In genomic region chr14:64244279-64244678, GRCh38 we compare ENCODE assay signal across 22 cellular contexts. TPM values are rescaled to one million over a fixed set of nuclear protein-coding genes. Genes with fewer than 3 reads are reported as not detected.
A peak's percentile ranks its signal among the peaks of the same experiment; 100 is the strongest.
DNase-seq lines count a peak whose midpoint lies in the region; ATAC-seq and TF ChIP-seq lines count a peak whose summit lies in the region.
"Had no signal": no experiment of that assay in that cellular context is flagged by ENCODE, and none has a peak within 500 bp of the region (broad histone marks: within the 10 kb centered on the region; RNA-seq: fewer than 3 reads in every experiment).

No MANE protein-coding gene starts in this region.

- peak in 1 of 2 donors; percentile 26 for ATAC-seq in right cardiac atrium
- ATAC-seq in HG03520 (IDR thresholded peaks at IDR 0.05; ENCODE audit: unreplicated experiment), result no peak
- ATAC-seq: HCT116, WTC11 had no signal

- no peaks in the 10 kb centered on the region for H3K4me1 Mint-ChIP-seq in activated CD4-positive, alpha-beta T cell treated with anti-CD3 and anti-CD28 coated beads, Interleukin-2, amount 10 ng/mL, durations not matched to agents 24 days and 14 days
- H3K4me1 Mint-ChIP-seq: WTC11 had no signal

- H3K36me3 Mint-ChIP-seq in activated CD4-positive, alpha-beta T cell treated with anti-CD3 and anti-CD28 coated beads, Interleukin-2, amount 10 ng/mL, durations not matched to agents 24 days and 14 days (ENCODE audit: low read depth), result no peaks in the 10 kb centered on the region
- H3K36me3 Mint-ChIP-seq: activated CD4-positive, alpha-beta memory T cell treated with anti-CD3 and anti-CD28 coated beads for 36 hours; CD4-positive, CD25-positive, alpha-beta regulatory T cell; WTC11 had no signal

- intact Hi-C loops in right cardiac atrium (cut with DNase I), result no loop called here
- intact Hi-C loops in activated CD4-positive, alpha-beta T cell treated with anti-CD3 and anti-CD28 coated beads, Interleukin-2, amount 10 ng/mL, durations not matched to agents 24 days and 14 days (cut with micrococcal nuclease), result no loop called here

- TF ChIP-seq CTCF in AG10803 (conservative IDR thresholded peaks at IDR 0.05; ENCODE audit: low read length), result no peak

- peak; percentile 15 for DNase-seq in AG10803 (ENCODE audit: low read depth)
- DNase-seq in NCI-H1092 (lab: John Stamatoyannopoulos, UW), result peak; percentile 34
- peak; percentile 27 for DNase-seq in cerebellum (ENCODE audit: low spot score)
- DNase-seq in right cardiac atrium, result peak; percentile 33 to 65 (median 53)
- no peak for DNase-seq in effector CD4-positive, alpha-beta T cell
- DNase-seq in stimulated activated naive CD4-positive, alpha-beta T cell (lab: John Stamatoyannopoulos, UW), result no peak
- DNase-seq in activated CD4-positive, alpha-beta T cell treated with anti-CD3 and anti-CD28 coated beads, Interleukin-2, amount 10 ng/mL, durations not matched to agents 24 days and 14 days, result no peak
- DNase-seq: activated CD4-positive, alpha-beta memory T cell treated with anti-CD3 and anti-CD28 coated beads for 36 hours; activated naive CD4-positive, alpha-beta T cell treated with anti-CD3 and anti-CD28 coated beads for 36 hours; CD4-positive, CD25-positive, alpha-beta regulatory T cell; cerebellar nuclear complex; DMS79; MM.1S; NCI-H1930; NCI-H526 treated with DMSO at 0.1 percent for 48 hours; stimulated activated CD4-positive, alpha-beta T cell treated with anti-CD3 and anti-CD28 coated beads, Interleukin-15, amount 100 ng/mL, for 24 hours; tibial artery had no signal

- no peaks in the 10 kb centered on the region for H3K27me3 ChIP-seq in right cardiac atrium (ENCODE audit: control insufficient read depth, insufficient read depth)
- H3K27me3 ChIP-seq: SJSA1, tibial artery had no signal

- peaks cover 24% of the 10 kb centered on the region for H3K27me3 Mint-ChIP-seq in activated CD4-positive, alpha-beta T cell treated with anti-CD3 and anti-CD28 coated beads, Interleukin-2, amount 10 ng/mL, durations not matched to agents 24 days and 14 days

- H3K4me3 Mint-ChIP-seq in activated CD4-positive, alpha-beta T cell treated with anti-CD3 and anti-CD28 coated beads, Interleukin-2, amount 10 ng/mL, durations not matched to agents 24 days and 14 days, result no peak overlapping the region
- H3K4me3 Mint-ChIP-seq: activated CD4-positive, alpha-beta memory T cell treated with anti-CD3 and anti-CD28 coated beads for 36 hours; activated naive CD4-positive, alpha-beta T cell treated with anti-CD3 and anti-CD28 coated beads for 36 hours; CD4-positive, CD25-positive, alpha-beta regulatory T cell; T-helper 2 cell treated with Interferon-gamma antibody and Interleukin-4, amounts not matched to agents 5 μg/mL and 100 μg/mL, for 36 hours; WTC11 had no signal

- no peak overlapping the region for H3K27ac ChIP-seq in right cardiac atrium (ENCODE audit: low read length)
- H3K27ac ChIP-seq: SJSA1, tibial artery had no signal

- WGBS in right cardiac atrium, result 34% methylated on average over 4 of the region's 4 CpGs

- no peaks in the 10 kb centered on the region for H3K9me3 ChIP-seq in right cardiac atrium (ENCODE audit: control insufficient read depth, low read length)
- H3K9me3 ChIP-seq: SJSA1, tibial artery had no signal

- no peaks in the 10 kb centered on the region for H3K4me1 ChIP-seq in right cardiac atrium (ENCODE audit: control insufficient read depth, insufficient read depth, low read length)
- H3K4me1 ChIP-seq: SJSA1, tibial artery had no signal

- H3K27ac Mint-ChIP-seq in activated CD4-positive, alpha-beta T cell treated with anti-CD3 and anti-CD28 coated beads, Interleukin-2, amount 10 ng/mL, durations not matched to agents 24 days and 14 days, result no peak overlapping the region
- H3K27ac Mint-ChIP-seq: activated CD4-positive, alpha-beta memory T cell treated with anti-CD3 and anti-CD28 coated beads for 36 hours; activated naive CD4-positive, alpha-beta T cell treated with anti-CD3 and anti-CD28 coated beads for 36 hours; CD4-positive, CD25-positive, alpha-beta regulatory T cell; T-helper 2 cell treated with Interferon-gamma antibody and Interleukin-4, amounts not matched to agents 5 μg/mL and 100 μg/mL, for 36 hours; WTC11 had no signal

- H3K9me3 Mint-ChIP-seq in activated CD4-positive, alpha-beta T cell treated with anti-CD3 and anti-CD28 coated beads, Interleukin-2, amount 10 ng/mL, durations not matched to agents 24 days and 14 days, result no peaks in the 10 kb centered on the region
- H3K9me3 Mint-ChIP-seq: activated CD4-positive, alpha-beta memory T cell treated with anti-CD3 and anti-CD28 coated beads for 36 hours; T-helper 2 cell treated with Interferon-gamma antibody and Interleukin-4, amounts not matched to agents 5 μg/mL and 100 μg/mL, for 36 hours had no signal

- no peak overlapping the region for H3K4me3 ChIP-seq in AG10803 (ENCODE audit: low read length)
- no peak overlapping the region for H3K4me3 ChIP-seq in right cardiac atrium (ENCODE audit: low read length)
- H3K4me3 ChIP-seq: SJSA1, tibial artery had no signal

RNA-seq across cellular contexts. Expression of gene ESR2, which starts 49.9 kb away (rescaled TPM):
- total RNA-seq in cerebellum (3.7 TPM), right cardiac atrium (under 1 TPM; 0.14 to 0.60 (median 0.36) TPM)
- 0.11 TPM for polyA plus RNA-seq in right cardiac atrium
- total RNA-seq in activated CD4-positive, alpha-beta T cell treated with anti-CD3 and anti-CD28 coated beads, Interleukin-2, amount 10 ng/mL, durations not matched to agents 24 days and 14 days, result not detected in 2 replicates
- total RNA-seq: CD4-positive, CD25-positive, alpha-beta regulatory T cell had no signal

Comparison
In these comparisons a context has a peak if more than half of its experiments do, and no peak if none do; other contexts are left out.
1. DNase-seq: peak in AG10803 (single experiment), NCI-H1092 (single experiment), cerebellum (single experiment) and right cardiac atrium (3 of 3); none in effector CD4-positive, alpha-beta T cell (single experiment), stimulated activated naive CD4-positive, alpha-beta T cell (0 of 6) and activated CD4-positive, alpha-beta T cell treated with anti-CD3 and anti-CD28 coated beads, Interleukin-2, amount 10 ng/mL, durations not matched to agents 24 days and 14 days (single experiment).